ENCODE assay signal across 8 cellular contexts in genomic region chr4:52052475-52052780, GRCh38. TPM values are rescaled to one million over a fixed set of nuclear protein-coding genes. Genes with fewer than 3 reads are reported as not detected.
DNase-seq lines count a peak whose midpoint lies in the region; ATAC-seq, FAIRE-seq and TF ChIP-seq lines count a peak whose summit lies in the region.

No MANE protein-coding gene starts in this region.

- no peak for TF ChIP-seq RAD21 in A549 (conservative IDR thresholded peaks at IDR 0.05 in 1 of 2, IDR thresholded peaks at IDR 0.05 in 1 of 2)

- H3K79me2 ChIP-seq in endothelial cell of umbilical vein (ENCODE audit: control insufficient read depth, insufficient read depth, low read length): no peaks in the 10 kb centered on the region

- no peaks in the 10 kb centered on the region for H3K9me3 ChIP-seq in A549
- H3K9me3 ChIP-seq in endothelial cell of umbilical vein (replicated peaks; ENCODE audit: control insufficient read depth, insufficient read depth, low read length): no peaks in the 10 kb centered on the region
- H3K9me3 ChIP-seq in ovary: peaks cover 0 to 9% of the 10 kb centered on the region in 2 donors

- H3K4me2 ChIP-seq in A549 (peak overlapping the region; percentile 73), endothelial cell of umbilical vein (ENCODE audit: insufficient read depth, low read length) (peak overlapping the region; percentile 93)

- TF ChIP-seq CTCF in A549 (IDR thresholded peaks at IDR 0.05) (no peak), endothelial cell of umbilical vein (IDR thresholded peaks at IDR 0.05; ENCODE audit: extremely low read depth in 1 of 2, insufficient read depth in 1 of 2, low read depth in 1 of 2, low read length in 2 of 2) (no peak), ovary (IDR thresholded peaks at IDR 0.05) (no peak)

- H3K27ac ChIP-seq in A549 (peak overlapping the region; percentile 25 to 91; a peak in 3 of 6 replicates), endothelial cell of umbilical vein (ENCODE audit: insufficient read depth, low read depth, low read length) (no peak overlapping the region), ovary (no peak overlapping the region)

- ATAC-seq in A549 (no peak), GM18909 (IDR thresholded peaks at IDR 0.05; ENCODE audit: poor library complexity, unreplicated experiment) (peak; percentile 65), HG03378 (IDR thresholded peaks at IDR 0.05; ENCODE audit: unreplicated experiment) (peak; percentile 73)

- no peak overlapping the region for H2AFZ ChIP-seq in endothelial cell of umbilical vein (ENCODE audit: low read depth, low read length)

- no peak for TF ChIP-seq POLR2A in A549 (IDR thresholded peaks at IDR 0.05; ENCODE audit: low read length)
- no peak for TF ChIP-seq POLR2A in endothelial cell of umbilical vein (IDR thresholded peaks at IDR 0.05; ENCODE audit: low read depth, low read length)
- TF ChIP-seq POLR2A in ovary (IDR thresholded peaks at IDR 0.05): no peak

- CTCF ChIA-PET in A549 (lab: Yijun Ruan, JAX): no interaction called here
- CTCF ChIA-PET in endothelial cell of umbilical vein (lab: Charles Lee): interaction anchor here (2.9 kb wide), 1 partner anchor 15 kb away, joined by 13 read pairs; the partner anchor contains the start of gene SGCB

- BruUV-seq in endothelial cell of umbilical vein (replicated peaks; lab: Mats Ljungman, UMichigan): no TSS peak

- no peak for FAIRE-seq in A549 (lab: Jason Lieb, UNC)
- no peak for FAIRE-seq in endothelial cell of umbilical vein (lab: Jason Lieb, UNC)

- H3K36me3 ChIP-seq in endothelial cell of umbilical vein (ENCODE audit: control insufficient read depth in 2 of 2, extremely low read depth in 1 of 2, insufficient read depth in 2 of 2, low read length in 2 of 2) (no peaks in the 10 kb centered on the region), ovary (no peaks in the 10 kb centered on the region)

- DNase-seq in A549 (ENCODE audit: low read depth in 1 of 2, low spot score in 1 of 2) (no peak), endothelial cell of umbilical vein (ENCODE audit: low read depth, low spot score) (peak; percentile 21), ovary (no peak), occipital lobe (lab: John Stamatoyannopoulos, UW) (no peak), middle frontal gyrus (ENCODE audit: extremely low spot score, low spot score) (no peak), NCI-H524 (lab: John Stamatoyannopoulos, UW) (no peak)

- no peaks in the 10 kb centered on the region for H3K9me1 ChIP-seq in endothelial cell of umbilical vein (replicated peaks; ENCODE audit: control insufficient read depth, extremely low read depth, insufficient read depth, low read length)

- no peaks in the 10 kb centered on the region for H4K20me1 ChIP-seq in endothelial cell of umbilical vein (replicated peaks; ENCODE audit: control insufficient read depth, extremely low read depth, insufficient read depth, low read length)

- intact Hi-C loops in endothelial cell of umbilical vein (cut with micrococcal nuclease) (no loop called here), ovary (cut with DNase I) (no loop called here)

- H3K4me1 ChIP-seq in A549 (no peaks in the 10 kb centered on the region), endothelial cell of umbilical vein (ENCODE audit: control insufficient read depth, extremely low read depth, insufficient read depth, low read length) (peaks cover 12% of the 10 kb centered on the region), ovary (ENCODE audit: insufficient read depth) (no peaks in the 10 kb centered on the region)

- peak overlapping the region; percentile 58; the same call in 2 of the 3 replicates for H3K4me3 ChIP-seq in A549
- peak overlapping the region in 2 of 3 experiments; percentile 55 to 71 for H3K4me3 ChIP-seq in endothelial cell of umbilical vein (replicated peaks in 1 of 3; ENCODE audit: insufficient read depth in 1 of 3, low read depth in 1 of 3, low read length in 3 of 3)
- peak overlapping the region; percentile 47 for H3K4me3 ChIP-seq in ovary

- peaks cover 18 to 41% of the 10 kb centered on the region in 2 experiments for H3K27me3 ChIP-seq in endothelial cell of umbilical vein (ENCODE audit: control insufficient read depth in 2 of 2, insufficient read depth in 2 of 2, low read length in 2 of 2)
- H3K27me3 ChIP-seq in ovary: no peaks in the 10 kb centered on the region

- 85% methylated on average over 7 of the region's 7 CpGs for WGBS in A549 (ENCODE audit: missing lambda C conversion rate)
- 66 to 70% (median 68%) methylated on average over 7 of the region's 7 CpGs for WGBS in ovary, 3 donors

- dilution Hi-C loops in endothelial cell of umbilical vein (cut with MboI; ENCODE audit: extremely low pct_ligation_motif_present, low sequenced_read_pairs): no loop called here

- POLR2A ChIA-PET in A549 (lab: Yijun Ruan, JAX) (interaction anchor here (0.8 to 1.1 kb wide), 2 partner anchors 10 to 15 kb away, joined by 3 to 6 read pairs; partner anchors contain the start of gene SGCB), endothelial cell of umbilical vein (lab: Charles Lee) (interaction anchor here (1.5 kb wide), 1 partner anchor 15 kb away, joined by 5 read pairs; the partner anchor contains the start of gene SGCB)

- no peak overlapping the region for H3K9ac ChIP-seq in endothelial cell of umbilical vein (replicated peaks; ENCODE audit: extremely low read depth, insufficient read depth, low read length)

- TF ChIP-seq EP300 in A549 (IDR thresholded peaks at IDR 0.05) (no peak), ovary (IDR thresholded peaks at IDR 0.05) (no peak)

TF ChIP-seq in A549, 52 proteins besides CTCF, POLR2A, EP300 and RAD21 (continues in another document):
- TF ChIP-seq MYC (IDR thresholded peaks at IDR 0.05; ENCODE audit: borderline replicate concordance, low read length): no peak
- TF ChIP-seq BHLHE40 (IDR thresholded peaks at IDR 0.05; ENCODE audit: low read depth, low read length): no peak
- TF ChIP-seq HOXA7 (CRISPR knock-in tag; IDR thresholded peaks at IDR 0.05): no peak
- TF ChIP-seq KDM5A (IDR thresholded peaks at IDR 0.05): no peak

TF ChIP-seq in endothelial cell of umbilical vein, 7 proteins besides CTCF, POLR2A, EP300 and RAD21 (continues in another document):
- no peak for TF ChIP-seq MAX (IDR thresholded peaks at IDR 0.05; ENCODE audit: insufficient read depth, insufficient read length)

RNA-seq across cellular contexts. Expression of gene SPATA18, which starts 1.3 kb away (rescaled TPM):
- 6.7 and 7.8 TPM in 2 replicates for polyA plus RNA-seq in A549 (2011; rRNA removed)
- polyA plus RNA-seq in A549 (2012; cell fraction: cytosol; rRNA removed): 0.89 and 1.1 TPM in 2 replicates
- 0.97 and 1.1 TPM in 2 replicates for polyA plus RNA-seq in A549 (2012; cell fraction: nucleus; rRNA removed)
- 4.3 to 5.3 TPM (median 4.4 TPM) in 3 replicates for polyA plus RNA-seq in A549 (2017; fragmentation: RNase III; extraction: RNeasy Plus Mini Kit Qiagen cat#74134 plus additional on column Dnase treatment)
- 5.4 and 6.0 TPM in 2 replicates for polyA minus RNA-seq in A549 (2011; rRNA and poly(A)+ RNA removed)
- total RNA-seq in endothelial cell of umbilical vein: 4.6 and 5.5 TPM in 2 replicates
- polyA plus RNA-seq in endothelial cell of umbilical vein: 2.7 TPM in 2 replicates
- 1.8 and 2.1 TPM in 2 replicates for polyA plus RNA-seq in endothelial cell of umbilical vein (2011; cell fraction: cytosol; rRNA removed)
- 8.1 and 10.5 TPM in 2 replicates for polyA plus RNA-seq in endothelial cell of umbilical vein (2011; cell fraction: nucleus; rRNA removed)
- 5.9 and 6.2 TPM in 2 replicates for polyA plus RNA-seq in endothelial cell of umbilical vein (2012)
- polyA minus RNA-seq in endothelial cell of umbilical vein: 7.0 and 7.6 TPM in 2 replicates
- polyA minus RNA-seq in endothelial cell of umbilical vein (2011; cell fraction: cytosol; rRNA and poly(A)+ RNA removed): not detected
- 4.5 and 7.1 TPM in 2 replicates for polyA minus RNA-seq in endothelial cell of umbilical vein (2011; cell fraction: nucleus; rRNA and poly(A)+ RNA removed)
- 10 to 100 TPM in 1 of 7 donors, 1 to 10 TPM in 6; 1.3 to 40.6 (median 7.6) TPM for total RNA-seq in ovary
- polyA plus RNA-seq in ovary: 1 to 10 TPM in 1 of 2 donors, under 1 TPM in 1; 0.77 to 4.8 TPM
- 1.2 TPM for total RNA-seq in occipital lobe

RNA-seq across cellular contexts. Expression of gene SGCB, which starts 14.3 kb away (rescaled TPM):
- polyA plus RNA-seq in A549 (2011; rRNA removed) (21.5 and 25.1 TPM in 2 replicates), A549 (2017; fragmentation: RNase III; extraction: RNeasy Plus Mini Kit Qiagen cat#74134 plus additional on column Dnase treatment) (19.9 to 22.6 TPM (median 20.9 TPM) in 3 replicates), endothelial cell of umbilical vein (11.7 and 13.7 TPM in 2 replicates), ovary (10 to 100 TPM; 22.4 to 58.2 TPM)
- 6.4 and 7.0 TPM in 2 replicates for polyA plus RNA-seq in A549 (2012; cell fraction: cytosol; rRNA removed)
- 2.3 and 4.3 TPM in 2 replicates for polyA plus RNA-seq in A549 (2012; cell fraction: nucleus; rRNA removed)
- polyA minus RNA-seq in A549 (2011; rRNA and poly(A)+ RNA removed): 4.4 and 4.9 TPM in 2 replicates
- total RNA-seq in endothelial cell of umbilical vein (54.0 and 54.4 TPM in 2 replicates), ovary (10 to 100 TPM; 21.3 to 47.5 (median 32.7) TPM), occipital lobe (65.5 TPM)
- 15.8 and 17.3 TPM in 2 replicates for polyA plus RNA-seq in endothelial cell of umbilical vein (2011; cell fraction: cytosol; rRNA removed)
- 7.4 and 10.8 TPM in 2 replicates for polyA plus RNA-seq in endothelial cell of umbilical vein (2011; cell fraction: nucleus; rRNA removed)
- polyA plus RNA-seq in endothelial cell of umbilical vein (2012): 26.2 and 31.8 TPM in 2 replicates
- polyA minus RNA-seq in endothelial cell of umbilical vein: 11.9 and 12.1 TPM in 2 replicates
- polyA minus RNA-seq in endothelial cell of umbilical vein (2011; cell fraction: cytosol; rRNA and poly(A)+ RNA removed): 2.9 TPM
- polyA minus RNA-seq in endothelial cell of umbilical vein (2011; cell fraction: nucleus; rRNA and poly(A)+ RNA removed): 3.9 and 6.4 TPM in 2 replicates

RNA-seq across cellular contexts. Expression of gene LRRC66, which starts 32.3 kb away (rescaled TPM):
- 0.18 and 0.19 TPM in 2 replicates for polyA plus RNA-seq in A549 (2011; rRNA removed)
- polyA plus RNA-seq in A549 (2012; cell fraction: cytosol; rRNA removed): 0.03 and 0.04 TPM in 2 replicates
- polyA plus RNA-seq in A549 (2012; cell fraction: nucleus; rRNA removed): 0.07 TPM in 2 replicates
- polyA plus RNA-seq in A549 (2017; fragmentation: RNase III; extraction: RNeasy Plus Mini Kit Qiagen cat#74134 plus additional on column Dnase treatment): 0.12 to 0.21 TPM (median 0.17 TPM) in 3 replicates
- polyA minus RNA-seq in A549 (2011; rRNA and poly(A)+ RNA removed): 0.10 and 0.12 TPM in 2 replicates
- 0.27 and 0.51 TPM in 2 replicates for total RNA-seq in endothelial cell of umbilical vein
- 0.15 and 0.16 TPM in 2 replicates for polyA plus RNA-seq in endothelial cell of umbilical vein
- 0.10 and 0.11 TPM in 2 replicates for polyA plus RNA-seq in endothelial cell of umbilical vein (2011; cell fraction: cytosol; rRNA removed)
- 1.9 TPM in 2 replicates for polyA plus RNA-seq in endothelial cell of umbilical vein (2011; cell fraction: nucleus; rRNA removed)
- polyA plus RNA-seq in endothelial cell of umbilical vein (2012): 0.19 and 0.24 TPM in 2 replicates
- 0.17 and 0.24 TPM in 2 replicates for polyA minus RNA-seq in endothelial cell of umbilical vein
- polyA minus RNA-seq in endothelial cell of umbilical vein (2011; cell fraction: cytosol; rRNA and poly(A)+ RNA removed): not detected
- 0.87 and 0.91 TPM in 2 replicates for polyA minus RNA-seq in endothelial cell of umbilical vein (2011; cell fraction: nucleus; rRNA and poly(A)+ RNA removed)
- under 1 TPM; 0.11 to 0.48 (median 0.30) TPM for total RNA-seq in ovary
- polyA plus RNA-seq in ovary: under 1 TPM; 0.24 to 0.28 TPM
- 0.47 TPM for total RNA-seq in occipital lobe

Comparison
In these comparisons a context has a peak if more than half of its experiments do, and no peak if none do; other contexts are left out.
1. ATAC-seq: peak in GM18909 (single experiment) and HG03378 (single experiment); none in A549 (0 of 2).
2. H3K27ac ChIP-seq: peak in A549 (2 of 2); none in endothelial cell of umbilical vein (single experiment) and ovary (0 of 2).
3. Peak in every context shown above with its lines, with median percentiles within 50 percentile points of each other: H3K4me3 ChIP-seq.